8 cellular contexts compared by ENCODE assay signal in genomic region chr4:168832746-168833575, GRCh38.
DNase-seq lines count a peak whose midpoint lies in the region; ATAC-seq, FAIRE-seq and TF ChIP-seq lines count a peak whose summit lies in the region.

No MANE protein-coding gene starts in this region.

- WGBS in A549 (ENCODE audit: missing lambda C conversion rate): 2% methylated on average over 15 of the region's 60 CpGs

- H3K4me3 ChIP-seq in A549: peak overlapping the region; percentile 99
- peak overlapping the region; percentile 93 for H3K4me3 ChIP-seq in fibroblast of pulmonary artery (replicated peaks; ENCODE audit: low read depth, low read length)

- peaks cover 55% of the 10 kb centered on the region for H3K27me3 Mint-ChIP-seq in activated B cell treated with CpG ODN at 0.5 μM for 24 hours
- H3K27me3 Mint-ChIP-seq in natural killer cell treated with Interleukin-12 subunit alpha and Interleukin-12 subunit beta and Interleukin-15 and Interleukin-18, amount 100 ng/mL, for 72 hours: peaks cover 48 to 64% of the 10 kb centered on the region in 2 donors

- peak; percentile 35 to 53 for ATAC-seq in A549
- ATAC-seq in activated B cell treated with CpG ODN at 0.5 μM for 24 hours (ENCODE audit: low read depth): peak; percentile 8
- no peak for ATAC-seq in natural killer cell treated with Interleukin-12 subunit alpha and Interleukin-12 subunit beta and Interleukin-15 and Interleukin-18, amount 100 ng/mL, for 72 hours
- ATAC-seq in GM18517 (IDR thresholded peaks at IDR 0.05; ENCODE audit: unreplicated experiment): no peak

- DNase-seq in A549 (ENCODE audit: low read depth in 1 of 2, low spot score in 1 of 2) (peak in 1 of 2 experiments; percentile 19), GM20000 (ENCODE audit: low spot score) (peak; percentile 36), activated B cell treated with CpG ODN at 0.5 μM for 24 hours (peak; percentile 16), fibroblast of pulmonary artery (ENCODE audit: low read depth) (peak; percentile 50), NCI-H128 (lab: John Stamatoyannopoulos, UW; ENCODE audit: unreplicated experiment) (no peak), DMS153 (lab: John Stamatoyannopoulos, UW) (no peak)
- no peak for DNase-seq in natural killer cell treated with Interleukin-12 subunit alpha and Interleukin-12 subunit beta and Interleukin-15 and Interleukin-18, amount 100 ng/mL, for 72 hours (ENCODE audit: low spot score)

- POLR2A ChIA-PET in A549 (lab: Yijun Ruan, JAX) (interaction anchor here (0.8 to 3.1 kb wide), 8 partner anchors 10 to 247 kb away, joined by 3 to 76 read pairs (median 8); no protein-coding TSS in a partner anchor), activated B cell treated with CpG ODN at 0.5 μM for 24 hours (lab: Charles Lee) (no interaction called here)

- no peaks in the 10 kb centered on the region for H3K36me3 Mint-ChIP-seq in activated B cell treated with CpG ODN at 0.5 μM for 24 hours (ENCODE audit: low read depth)
- H3K36me3 Mint-ChIP-seq in natural killer cell treated with Interleukin-12 subunit alpha and Interleukin-12 subunit beta and Interleukin-15 and Interleukin-18, amount 100 ng/mL, for 72 hours: no peaks in the 10 kb centered on the region

- H3K27ac ChIP-seq in A549: peak overlapping the region; percentile 95 to 97

- TF ChIP-seq RAD21 in A549 (conservative IDR thresholded peaks at IDR 0.05 in 1 of 2, IDR thresholded peaks at IDR 0.05 in 1 of 2): no peak

- FAIRE-seq in A549 (lab: Jason Lieb, UNC): no peak

- H3K4me1 Mint-ChIP-seq in activated B cell treated with CpG ODN at 0.5 μM for 24 hours: peaks cover 18% of the 10 kb centered on the region
- peaks cover 5 to 14% of the 10 kb centered on the region in 2 donors for H3K4me1 Mint-ChIP-seq in natural killer cell treated with Interleukin-12 subunit alpha and Interleukin-12 subunit beta and Interleukin-15 and Interleukin-18, amount 100 ng/mL, for 72 hours (ENCODE audit: low read depth in 2 of 2)

- TF ChIP-seq CTCF in A549 (IDR thresholded peaks at IDR 0.05) (peak; percentile 26; the same call in 1 of the 3 replicates), GM20000 (IDR thresholded peaks at IDR 0.05; ENCODE audit: extremely low read depth, missing control alignments) (peak; percentile 10), activated B cell treated with CpG ODN at 0.5 μM for 24 hours (IDR thresholded peaks at IDR 0.05) (no peak), fibroblast of pulmonary artery (IDR thresholded peaks at IDR 0.05; ENCODE audit: low read length, missing control alignments) (peak; percentile 20)

- peaks cover 53% of the 10 kb centered on the region for H3K4me1 ChIP-seq in A549

- intact Hi-C loops in activated B cell treated with CpG ODN at 0.5 μM for 24 hours (cut with micrococcal nuclease): loop anchor here (2.0 to 5.0 kb wide), 2 partner anchors 46 to 779 kb away; partner anchors contain the start of gene NEK1

- no peak for TF ChIP-seq POLR2A in A549 (IDR thresholded peaks at IDR 0.05; ENCODE audit: low read length)

- no peaks in the 10 kb centered on the region for H3K9me3 ChIP-seq in A549

- no peaks in the 10 kb centered on the region for H3K9me3 Mint-ChIP-seq in activated B cell treated with CpG ODN at 0.5 μM for 24 hours
- no peaks in the 10 kb centered on the region for H3K9me3 Mint-ChIP-seq in natural killer cell treated with Interleukin-12 subunit alpha and Interleukin-12 subunit beta and Interleukin-15 and Interleukin-18, amount 100 ng/mL, for 72 hours

- H3K4me2 ChIP-seq in A549: peak overlapping the region; percentile 96

- TF ChIP-seq EP300 in A549 (IDR thresholded peaks at IDR 0.05): no peak

- H3K4me3 Mint-ChIP-seq in activated B cell treated with CpG ODN at 0.5 μM for 24 hours: peak overlapping the region; percentile 75
- peak overlapping the region; percentile 86 for H3K4me3 Mint-ChIP-seq in natural killer cell treated with Interleukin-12 subunit alpha and Interleukin-12 subunit beta and Interleukin-15 and Interleukin-18, amount 100 ng/mL, for 72 hours

- H3K27ac Mint-ChIP-seq in activated B cell treated with CpG ODN at 0.5 μM for 24 hours: no peak overlapping the region
- no peak overlapping the region for H3K27ac Mint-ChIP-seq in natural killer cell treated with Interleukin-12 subunit alpha and Interleukin-12 subunit beta and Interleukin-15 and Interleukin-18, amount 100 ng/mL, for 72 hours

- CTCF ChIA-PET in A549 (lab: Yijun Ruan, JAX) (interaction anchor here (0.5 to 4.7 kb wide), 11 partner anchors 10 to 734 kb away, joined by 3 to 19 read pairs (median 4); no protein-coding TSS in a partner anchor), activated B cell treated with CpG ODN at 0.5 μM for 24 hours (lab: Charles Lee) (interaction anchor here (1.2 kb wide), 1 partner anchor 11 kb away, joined by 3 read pairs; no protein-coding TSS in a partner anchor)

TF ChIP-seq in A549, 52 proteins besides CTCF, POLR2A, EP300 and RAD21:
- TF ChIP-seq SMC3 (IDR thresholded peaks at IDR 0.05) (peak; percentile 18; the same call in 1 of the 3 replicates), ZFP36 (IDR thresholded peaks at IDR 0.05; ENCODE audit: borderline replicate concordance, partially characterized antibody) (no peak), TFCP2L1 (CRISPR knock-in tag; IDR thresholded peaks at IDR 0.05) (no peak), MAFK (IDR thresholded peaks at IDR 0.05; ENCODE audit: partially characterized antibody) (no peak), JUNB (IDR thresholded peaks at IDR 0.05) (no peak), ZNF302 (CRISPR knock-in tag; IDR thresholded peaks at IDR 0.05) (no peak)
TF ChIP-seq in A549: peak in this region for 1.

Comparison
In these comparisons a context has a peak if more than half of its experiments do, and no peak if none do; other contexts are left out.
1. ATAC-seq: peak in A549 (2 of 2) and activated B cell treated with CpG ODN at 0.5 μM for 24 hours (single experiment); none in natural killer cell treated with Interleukin-12 subunit alpha and Interleukin-12 subunit beta and Interleukin-15 and Interleukin-18, amount 100 ng/mL, for 72 hours (0 of 2) and GM18517 (single experiment).
2. DNase-seq: peak in GM20000 (single experiment), activated B cell treated with CpG ODN at 0.5 μM for 24 hours (single experiment) and fibroblast of pulmonary artery (single experiment); none in natural killer cell treated with Interleukin-12 subunit alpha and Interleukin-12 subunit beta and Interleukin-15 and Interleukin-18, amount 100 ng/mL, for 72 hours (single experiment), NCI-H128 (single experiment) and DMS153 (single experiment).